15 cellular contexts compared by ENCODE assay signal in genomic region chr7:33806284-33807157, GRCh38.
DNase-seq lines count a peak whose midpoint lies in the region; ATAC-seq and TF ChIP-seq lines count a peak whose summit lies in the region.
"Had no signal": no experiment of that assay in that cellular context is flagged by ENCODE, and none has a peak within 500 bp of the region (broad histone marks: within the 10 kb centered on the region; RNA-seq: fewer than 3 reads in every experiment).

No MANE protein-coding gene starts in this region.

- H3K9ac ChIP-seq in trophoblast cell (ENCODE audit: low read length), result no peak overlapping the region

- H3K18ac ChIP-seq in trophoblast cell (ENCODE audit: low read length), result no peak overlapping the region

- H3K36me3 ChIP-seq in trophoblast cell (ENCODE audit: control insufficient read depth in 1 of 2, insufficient read depth in 2 of 2, low read length in 2 of 2), result no peaks in the 10 kb centered on the region

- TF ChIP-seq CTCF in lower leg skin (IDR thresholded peaks at IDR 0.05), result no peak

- no peak overlapping the region for H2BK12ac ChIP-seq in trophoblast cell (ENCODE audit: low read length)

- H3K23ac ChIP-seq in trophoblast cell (ENCODE audit: low read length), result no peak overlapping the region

- H2AK5ac ChIP-seq in trophoblast cell (ENCODE audit: low read length), result no peak overlapping the region

- DNase-seq in HCEC 1CT (peak; percentile 9), astrocyte of the hippocampus (ENCODE audit: low read depth, low spot score) (peak; percentile 34), left ventricle myocardium superior (peak; percentile 68), trophoblast cell (no peak), lower leg skin (ENCODE audit: low spot score in 2 of 2) (no peak), putamen (ENCODE audit: low spot score) (no peak)
- no peak for DNase-seq in activated CD8-positive, alpha-beta memory T cell treated with anti-CD3 and anti-CD28 coated beads, Interleukin-2, amount 50 U/mL, for 4 hours
- DNase-seq: activated CD4-positive, alpha-beta T cell treated with anti-CD3 and anti-CD28 coated beads for 4 hours; activated naive CD8-positive, alpha-beta T cell treated with anti-CD3 and anti-CD28 coated beads, Interleukin-2, amount 50 U/mL, for 24 hours; activated T-cell treated with anti-CD3 and anti-CD28 coated beads, Interleukin-2, amount 50 U/mL, for 24 hours; natural killer cell; NCI-H524 treated with DMSO at 0.1 percent for 48 hours; small intestine had no signal

- H3K14ac ChIP-seq in trophoblast cell (ENCODE audit: low read length), result no peak overlapping the region

- no peaks in the 10 kb centered on the region for H3K79me2 ChIP-seq in trophoblast cell (ENCODE audit: control insufficient read depth, insufficient read depth, low read length, poor library complexity)

- intact Hi-C loops in left ventricle myocardium superior (cut with micrococcal nuclease) (no loop called here), lower leg skin (cut with DNase I; ENCODE audit: low total_unique reads) (no loop called here)

- no peak for TF ChIP-seq POLR2A in lower leg skin (IDR thresholded peaks at IDR 0.05)

- H4K12ac ChIP-seq in trophoblast cell (ENCODE audit: low read depth, low read length), result no peak overlapping the region

- H3K4me2 ChIP-seq in trophoblast cell (ENCODE audit: low read length), result peak overlapping the region; percentile 4

- no peak overlapping the region for H2AFZ ChIP-seq in trophoblast cell (ENCODE audit: insufficient read depth, low read length, poor library complexity)

- peak overlapping the region; percentile 20 for H4K91ac ChIP-seq in trophoblast cell (ENCODE audit: low read depth, low read length)

- no peak overlapping the region for H2BK120ac ChIP-seq in trophoblast cell (ENCODE audit: insufficient read depth, low read length, poor library complexity)

- H3K27me3 ChIP-seq in trophoblast cell (ENCODE audit: insufficient read depth, low read length), result no peaks in the 10 kb centered on the region

- H3K4ac ChIP-seq in trophoblast cell (ENCODE audit: low read depth, low read length), result no peak overlapping the region

- H3K9me3 ChIP-seq in trophoblast cell (ENCODE audit: insufficient read depth, low read depth, low read length), result no peaks in the 10 kb centered on the region

- H3K27ac ChIP-seq in trophoblast cell (ENCODE audit: low read depth, low read length), result peak overlapping the region; percentile 30

- WGBS in trophoblast cell (ENCODE audit: extremely low coverage, insufficient coverage, insufficient read length), result no CpG with 5 or more reads among the region's 5 CpGs
- WGBS in lower leg skin, 2 donors, result 84 to 86% methylated on average over 5 of the region's 5 CpGs

- H3K4me3 ChIP-seq in trophoblast cell (ENCODE audit: low read depth, low read length), result no peak overlapping the region
- no peak overlapping the region for H3K4me3 ChIP-seq in lower leg skin (ENCODE audit: low read depth, poor library complexity, severe bottlenecking)

- peaks cover 0 to 8% of the 10 kb centered on the region in 2 experiments for H3K4me1 ChIP-seq in trophoblast cell (ENCODE audit: control insufficient read depth in 1 of 2, insufficient read depth in 2 of 2, low read length in 2 of 2)

- H4K8ac ChIP-seq in trophoblast cell (ENCODE audit: low read depth, low read length), result no peak overlapping the region

- H3K79me1 ChIP-seq in trophoblast cell (ENCODE audit: low read length), result no peaks in the 10 kb centered on the region

- ATAC-seq in left ventricle myocardium superior, result peak; percentile 87
- ATAC-seq in GM19035 (IDR thresholded peaks at IDR 0.05; ENCODE audit: unreplicated experiment), result no peak
- ATAC-seq: activated naive CD8-positive, alpha-beta T cell treated with anti-CD3 and anti-CD28 coated beads, Interleukin-2, amount 50 U/mL, for 24 hours; natural killer cell; Panc1 had no signal

- H2BK5ac ChIP-seq in trophoblast cell (ENCODE audit: low read depth, low read length, poor library complexity), result no peak overlapping the region

Comparison
In these comparisons a context has a peak if more than half of its experiments do, and no peak if none do; other contexts are left out.
1. DNase-seq: peak in HCEC 1CT (single experiment), astrocyte of the hippocampus (single experiment) and left ventricle myocardium superior (single experiment); none in trophoblast cell (0 of 2), lower leg skin (0 of 2), putamen (single experiment) and activated CD8-positive, alpha-beta memory T cell treated with anti-CD3 and anti-CD28 coated beads, Interleukin-2, amount 50 U/mL, for 4 hours (single experiment).